Comparison of ENCODE assay signal across 8 cellular contexts in the genomic region with DNA sequence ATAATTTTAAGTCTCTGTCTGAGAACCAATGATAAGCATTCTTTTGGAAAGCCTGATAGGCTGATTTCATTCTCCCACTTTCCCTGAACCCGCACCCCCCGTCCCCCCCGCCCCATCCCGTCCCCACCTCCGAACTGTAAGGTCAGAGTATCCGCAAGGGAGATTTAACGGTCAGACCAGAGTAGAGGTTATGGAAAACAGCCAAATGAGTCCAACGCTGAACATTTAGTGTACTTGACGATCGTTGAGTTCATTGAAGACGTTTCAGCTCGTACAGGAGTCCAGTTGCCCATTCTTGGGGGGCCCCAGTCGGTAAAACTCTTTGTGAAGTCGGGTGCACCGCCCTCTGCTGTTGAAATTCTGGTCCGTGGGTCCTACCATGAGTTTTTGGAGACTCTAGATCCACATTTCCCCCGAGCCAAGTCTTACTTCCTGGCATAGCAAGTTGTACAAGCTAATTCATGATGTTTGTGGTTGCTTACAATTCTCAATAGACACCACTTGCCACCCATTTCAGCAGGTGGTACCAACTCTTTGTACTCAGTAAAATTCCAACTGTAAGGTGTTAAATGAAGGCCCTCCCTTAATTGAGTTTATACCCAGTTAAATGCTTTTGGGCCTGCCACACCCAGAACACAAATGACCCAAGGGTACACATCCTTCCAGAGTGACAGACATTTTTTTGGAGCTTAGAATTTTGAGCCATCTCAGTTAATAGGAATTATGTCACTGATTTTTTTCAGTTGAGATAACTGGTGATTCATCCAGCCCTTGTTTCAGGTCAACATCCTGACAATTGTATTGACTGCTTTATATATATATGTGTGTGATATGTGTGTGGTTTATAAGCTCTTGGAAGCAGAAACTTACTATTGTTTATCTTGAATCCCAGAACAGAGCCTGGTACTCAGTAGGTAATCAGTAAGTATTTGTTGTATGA. TPM values are rescaled to one million over a fixed set of nuclear protein-coding genes. Genes with fewer than 3 reads are reported as not detected.
A peak's percentile ranks its signal among the peaks of the same experiment; 100 is the strongest.
DNase-seq lines count a peak whose midpoint lies in the region; ATAC-seq and TF ChIP-seq lines count a peak whose summit lies in the region.

No MANE protein-coding gene starts in this region.

- TF ChIP-seq POLR2A in lower leg skin (IDR thresholded peaks at IDR 0.05) = no peak

- peak; percentile 22 for DNase-seq in NCI-H345 (lab: John Stamatoyannopoulos, UW)
- DNase-seq in NCI-H345 treated with DMSO at 0.1 percent for 48 hours (lab: John Stamatoyannopoulos, UW; ENCODE audit: unreplicated experiment) = no peak
- peak; percentile 20 for DNase-seq in NCI-H146 (lab: John Stamatoyannopoulos, UW)
- DNase-seq in activated CD4-positive, alpha-beta T cell treated with anti-CD3 and anti-CD28 coated beads, Interleukin-2, amount 10 ng/mL, durations not matched to agents 24 days and 14 days = peak; percentile 86
- DNase-seq in dorsolateral prefrontal cortex = peak in 5 of 10 donors; percentile 24 to 69 (median 41)
- DNase-seq in lower leg skin (ENCODE audit: low spot score in 2 of 2) = peak in 1 of 2 donors; percentile 50
- DNase-seq in stimulated activated CD4-positive, alpha-beta T cell treated with anti-CD3 and anti-CD28 coated beads, Interleukin-4, amount 100 ng/mL, for 48 hours (ENCODE audit: low read depth in 2 of 2) = peak; percentile 23 to 32

- peak overlapping the region; percentile 93 for H3K4me3 Mint-ChIP-seq in activated CD4-positive, alpha-beta T cell treated with anti-CD3 and anti-CD28 coated beads, Interleukin-2, amount 10 ng/mL, durations not matched to agents 24 days and 14 days

- no peaks in the 10 kb centered on the region for H3K27me3 ChIP-seq in dorsolateral prefrontal cortex

- 0 to 1% methylated on average over 17 of the region's 17 CpGs for WGBS in lower leg skin, 2 donors

- no peaks in the 10 kb centered on the region for H3K27me3 Mint-ChIP-seq in activated CD4-positive, alpha-beta T cell treated with anti-CD3 and anti-CD28 coated beads, Interleukin-2, amount 10 ng/mL, durations not matched to agents 24 days and 14 days

- H3K27ac Mint-ChIP-seq in activated CD4-positive, alpha-beta T cell treated with anti-CD3 and anti-CD28 coated beads, Interleukin-2, amount 10 ng/mL, durations not matched to agents 24 days and 14 days = peak overlapping the region; percentile 85

- peak overlapping the region; percentile 72 to 100 (median 97) for H3K4me3 ChIP-seq in dorsolateral prefrontal cortex
- H3K4me3 ChIP-seq in lower leg skin (ENCODE audit: low read depth, poor library complexity, severe bottlenecking) = peak overlapping the region; percentile 94

- intact Hi-C loops in activated CD4-positive, alpha-beta T cell treated with anti-CD3 and anti-CD28 coated beads, Interleukin-2, amount 10 ng/mL, durations not matched to agents 24 days and 14 days (cut with micrococcal nuclease) = loop anchor here (1.0 to 10.0 kb wide), 8 partner anchors 52 to 495 kb away; a partner anchor contains a TSS
- intact Hi-C loops in dorsolateral prefrontal cortex (cut with DNase I) (loop anchor here (1.0 to 10.0 kb wide), 6 partner anchors 51 to 495 kb away; a partner anchor contains a TSS), lower leg skin (cut with DNase I; ENCODE audit: low total_unique reads) (no loop called here)

- H3K9me3 Mint-ChIP-seq in activated CD4-positive, alpha-beta T cell treated with anti-CD3 and anti-CD28 coated beads, Interleukin-2, amount 10 ng/mL, durations not matched to agents 24 days and 14 days = no peaks in the 10 kb centered on the region

- H3K36me3 Mint-ChIP-seq in activated CD4-positive, alpha-beta T cell treated with anti-CD3 and anti-CD28 coated beads, Interleukin-2, amount 10 ng/mL, durations not matched to agents 24 days and 14 days (ENCODE audit: low read depth) = peaks cover 10% of the 10 kb centered on the region

- ATAC-seq in HG03025 (IDR thresholded peaks at IDR 0.05; ENCODE audit: low FRiP score, unreplicated experiment) = no peak

- peak overlapping the region in 44 of 59 donors; percentile 27 to 97 (median 92) for H3K27ac ChIP-seq in dorsolateral prefrontal cortex

- peak in 55 of 56 donors; percentile 25 to 63 (median 48) for TF ChIP-seq CTCF in dorsolateral prefrontal cortex (IDR thresholded peaks at IDR 0.05 in 54 of 56, conservative IDR thresholded peaks at IDR 0.05 in 2 of 56; ENCODE audit: low read depth in 1 of 56, partially characterized antibody in 56 of 56)
- TF ChIP-seq CTCF in lower leg skin (IDR thresholded peaks at IDR 0.05) = no peak

- peaks cover 24% of the 10 kb centered on the region for H3K4me1 Mint-ChIP-seq in activated CD4-positive, alpha-beta T cell treated with anti-CD3 and anti-CD28 coated beads, Interleukin-2, amount 10 ng/mL, durations not matched to agents 24 days and 14 days

RNA-seq across cellular contexts. Expression of a gene that starts 1.2 kb away (rescaled TPM):
- total RNA-seq in activated CD4-positive, alpha-beta T cell treated with anti-CD3 and anti-CD28 coated beads, Interleukin-2, amount 10 ng/mL, durations not matched to agents 24 days and 14 days = 22.0 and 24.7 TPM in 2 replicates
- total RNA-seq in dorsolateral prefrontal cortex (10 to 100 TPM; 20.9 to 46.0 (median 34.0) TPM), lower leg skin (10 to 100 TPM; 10.2 to 19.2 (median 14.1) TPM)

RNA-seq across cellular contexts. Expression of a gene that starts 1.3 kb away (rescaled TPM):
- total RNA-seq in activated CD4-positive, alpha-beta T cell treated with anti-CD3 and anti-CD28 coated beads, Interleukin-2, amount 10 ng/mL, durations not matched to agents 24 days and 14 days = 2.2 and 2.5 TPM in 2 replicates
- 10 to 100 TPM; 22.9 to 71.6 (median 53.0) TPM for total RNA-seq in dorsolateral prefrontal cortex
- 10 to 100 TPM; 10.8 to 15.2 (median 13.6) TPM for total RNA-seq in lower leg skin

Comparison
In these comparisons a context has a peak if more than half of its experiments do, and no peak if none do; other contexts are left out.
1. CTCF ChIP-seq: peak in dorsolateral prefrontal cortex (55 of 56); none in lower leg skin (0 of 3).